Comparison of ENCODE assay signal across 19 cellular contexts in the genomic region with DNA sequence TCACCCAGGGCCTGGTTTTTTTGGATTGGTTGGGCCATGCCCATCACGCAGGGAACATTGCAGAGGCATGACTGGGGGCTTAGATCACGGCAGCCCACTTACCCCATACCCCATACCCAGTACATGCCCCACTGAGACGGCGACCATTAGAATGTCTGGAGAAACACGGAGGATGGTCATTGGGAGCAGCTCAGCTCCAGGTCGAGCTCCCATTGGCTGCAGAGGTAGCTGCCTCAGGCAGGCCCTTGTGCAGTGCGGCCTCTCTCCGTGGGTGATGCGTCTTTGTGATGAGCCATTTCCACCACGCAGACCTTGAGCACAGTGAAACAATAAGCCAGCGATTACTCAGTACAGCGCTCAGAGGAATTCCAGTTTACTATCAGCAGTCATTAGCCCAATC.
A peak's percentile ranks its signal among the peaks of the same experiment; 100 is the strongest.
DNase-seq lines count a peak whose midpoint lies in the region; FAIRE-seq and TF ChIP-seq lines count a peak whose summit lies in the region.
"Had no signal": no experiment of that assay in that cellular context is flagged by ENCODE, and none has a peak within 500 bp of the region (broad histone marks: within the 10 kb centered on the region; RNA-seq: fewer than 3 reads in every experiment).

No MANE protein-coding gene starts in this region.

- CTCF ChIA-PET in A673 (lab: Charles Lee): no interaction called here

- no peaks in the 10 kb centered on the region for H3K79me2 ChIP-seq in parathyroid adenoma

- peaks cover 55% of the 10 kb centered on the region for H3K4me1 ChIP-seq in parathyroid adenoma
- H3K4me1 ChIP-seq in A673 (ENCODE audit: insufficient read depth, low read length, poor library complexity, severe bottlenecking): peaks cover 16% of the 10 kb centered on the region
- H3K4me1 ChIP-seq: Caco-2, pancreas had no signal

- H3K36me3 ChIP-seq in parathyroid adenoma (ENCODE audit: control insufficient read depth, insufficient read depth, low read length) (no peaks in the 10 kb centered on the region), A673 (ENCODE audit: insufficient read depth, low read length, poor library complexity, severe bottlenecking) (no peaks in the 10 kb centered on the region)
- H3K36me3 ChIP-seq: cardiac muscle cell, pancreas, thoracic aorta had no signal

- DNase-seq in NCI-H69 (lab: John Stamatoyannopoulos, UW): peak; percentile 62
- peak; percentile 54 for DNase-seq in astrocyte of the spinal cord (ENCODE audit: low read depth, low spot score)
- DNase-seq in islet precursor cell: peak; percentile 88
- no peak for DNase-seq in DMS153 (lab: John Stamatoyannopoulos, UW)
- no peak for DNase-seq in HTR-8/SVneo (ENCODE audit: insufficient read length, low spot score)
- DNase-seq in A673 (ENCODE audit: low spot score): no peak
- no peak for DNase-seq in NCI-H1436 (lab: John Stamatoyannopoulos, UW)
- DNase-seq: activated CD4-positive, alpha-beta T cell treated with anti-CD3 and anti-CD28 coated beads for 4 hours; activated gamma-delta T cell; activated T-cell treated with anti-CD3 and anti-CD28 coated beads, Interleukin-2, amount 50 U/mL, for 1 hour; C1 segment of cervical spinal cord; Caco-2; naive thymus-derived CD4-positive, alpha-beta T cell; pancreas; stimulated activated naive CD4-positive, alpha-beta T cell treated with Interleukin-2 at 50 U/mL for 16 hours; T-helper 17 cell had no signal

- POLR2A ChIA-PET in A673 (lab: Charles Lee; ENCODE audit: low non-redundant PET): no interaction called here

- TF ChIP-seq CTCF in astrocyte of the spinal cord (IDR thresholded peaks at IDR 0.05; ENCODE audit: low read depth, low read length) (no peak), parathyroid adenoma (IDR thresholded peaks at IDR 0.05) (no peak), A673 (conservative IDR thresholded peaks at IDR 0.05; ENCODE audit: low read depth, low read length) (no peak)

- in situ Hi-C loops in astrocyte of the spinal cord (cut with HindIII; ENCODE audit: low sequenced_read_pairs): no loop called here

- peak overlapping the region; percentile 85 for H3K27ac ChIP-seq in parathyroid adenoma
- no peak overlapping the region for H3K27ac ChIP-seq in A673 (ENCODE audit: low read depth, low read length, poor library complexity, severe bottlenecking)
- H3K27ac ChIP-seq: cardiac muscle cell, pancreas, thoracic aorta had no signal

- no peaks in the 10 kb centered on the region for H3K9me3 ChIP-seq in parathyroid adenoma (ENCODE audit: control insufficient read depth, low read length)
- no peaks in the 10 kb centered on the region for H3K9me3 ChIP-seq in A673 (ENCODE audit: low read depth, low read length, poor library complexity, severe bottlenecking)
- H3K9me3 ChIP-seq: Caco-2, pancreas, thoracic aorta had no signal

- H2AFZ ChIP-seq in parathyroid adenoma: no peak overlapping the region

- intact Hi-C loops in A673 (cut with micrococcal nuclease; ENCODE audit: unreplicated experiment): no loop called here

- H3K27me3 ChIP-seq in parathyroid adenoma (ENCODE audit: control insufficient read depth, insufficient read depth, low read length) (no peaks in the 10 kb centered on the region), A673 (replicated peaks; ENCODE audit: insufficient read depth, low read depth, low read length, poor library complexity) (no peaks in the 10 kb centered on the region)
- H3K27me3 ChIP-seq: cardiac muscle cell, pancreas had no signal

- H3K4me2 ChIP-seq in parathyroid adenoma (ENCODE audit: low read length): no peak overlapping the region

- H3K9ac ChIP-seq in parathyroid adenoma: no peak overlapping the region

- no TSS peak for BruUV-seq in A673 (replicated peaks; lab: Mats Ljungman, UMichigan)

- H3K4me3 ChIP-seq in astrocyte of the spinal cord (ENCODE audit: low read depth, low read length): no peak overlapping the region
- peak overlapping the region; percentile 6 for H3K4me3 ChIP-seq in parathyroid adenoma (ENCODE audit: low read depth, low read length)
- H3K4me3 ChIP-seq in A673 (ENCODE audit: low read depth, low read length, poor library complexity, severe bottlenecking): no peak overlapping the region
- H3K4me3 ChIP-seq: cardiac muscle cell, pancreas, thoracic aorta had no signal

- FAIRE-seq in HTR-8/SVneo (lab: Jason Lieb, UNC): no peak
- FAIRE-seq: pancreas had no signal

Comparison
In these comparisons a context has a peak if more than half of its experiments do, and no peak if none do; other contexts are left out.
1. DNase-seq: peak in NCI-H69 (single experiment), astrocyte of the spinal cord (single experiment) and islet precursor cell (single experiment); none in DMS153 (single experiment), HTR-8/SVneo (single experiment), A673 (single experiment) and NCI-H1436 (single experiment).